20 cellular contexts compared by ENCODE assay signal in the genomic region with DNA sequence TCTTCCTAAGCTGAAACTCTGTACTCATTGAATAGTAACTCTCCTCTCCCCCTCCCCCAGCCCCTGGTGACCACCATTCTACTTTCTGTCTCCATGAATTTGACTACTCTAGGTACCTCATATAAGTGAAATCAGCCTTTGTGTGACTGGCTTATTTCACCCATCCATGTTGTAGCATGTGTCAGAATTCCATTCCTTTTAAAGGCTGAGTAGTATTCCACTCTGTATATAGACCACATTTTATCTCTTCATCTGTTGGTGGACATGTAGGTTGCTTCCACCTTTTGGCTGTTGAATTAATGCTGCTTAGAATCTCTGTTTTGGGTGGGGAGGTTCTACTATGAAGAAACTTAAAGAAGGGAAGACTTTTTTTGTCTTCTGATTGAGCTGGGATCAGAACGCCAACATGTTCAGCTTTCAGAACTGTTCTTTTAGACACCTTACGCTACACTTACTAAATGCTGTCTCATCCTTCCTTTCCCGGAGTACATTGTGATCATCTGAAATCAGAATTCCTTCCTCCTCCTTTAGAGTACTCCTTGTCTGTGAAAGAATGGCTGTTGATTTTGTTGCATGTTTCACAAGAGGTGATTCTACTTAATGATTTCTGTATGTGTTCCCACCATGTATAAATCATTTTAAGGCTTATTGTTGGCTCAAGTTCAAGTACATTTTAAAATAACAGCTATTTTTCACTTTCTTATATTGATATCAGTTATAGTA.
"Had no signal": no experiment of that assay in that cellular context is flagged by ENCODE, and none has a peak within 500 bp of the region (broad histone marks: within the 10 kb centered on the region; RNA-seq: fewer than 3 reads in every experiment).

No MANE protein-coding gene starts in this region.

- H3K27me3 Mint-ChIP-seq: activated CD4-positive, alpha-beta T cell treated with anti-CD3 and anti-CD28 coated beads for 36 hours; activated naive CD4-positive, alpha-beta T cell treated with anti-CD3 and anti-CD28 coated beads, Interleukin-2, amount 10 ng/mL, durations not matched to agents 7 days and 5 days; memory B cell; stimulated activated naive CD8-positive, alpha-beta T cell treated with anti-CD3 and anti-CD28 coated beads, Interleukin-15, amount 100 ng/mL, for 72 hours had no signal

- H3K9me3 Mint-ChIP-seq: activated naive CD4-positive, alpha-beta T cell treated with anti-CD3 and anti-CD28 coated beads, Interleukin-2, amount 10 ng/mL, durations not matched to agents 7 days and 5 days; activated T-cell treated with anti-CD3 and anti-CD28 coated beads, Interleukin-2, amount 50 U/mL, for 72 hours; memory B cell; nephron; stimulated activated naive CD8-positive, alpha-beta T cell treated with anti-CD3 and anti-CD28 coated beads, Interleukin-15, amount 100 ng/mL, for 72 hours; WTC11 had no signal

- H3K27ac Mint-ChIP-seq: activated CD4-positive, alpha-beta T cell treated with anti-CD3 and anti-CD28 coated beads for 36 hours; activated naive CD4-positive, alpha-beta T cell treated with anti-CD3 and anti-CD28 coated beads, Interleukin-2, amount 10 ng/mL, durations not matched to agents 7 days and 5 days; activated T-cell treated with anti-CD3 and anti-CD28 coated beads, Interleukin-2, amount 50 U/mL, for 72 hours; memory B cell; nephron; WTC11 had no signal

- H3K9me3 ChIP-seq: body of pancreas, tibial artery had no signal

- H3K27ac ChIP-seq: body of pancreas, cardiac muscle cell, foreskin keratinocyte, parathyroid adenoma, tibial artery had no signal

- H3K4me1 Mint-ChIP-seq: activated naive CD4-positive, alpha-beta T cell treated with anti-CD3 and anti-CD28 coated beads, Interleukin-2, amount 10 ng/mL, durations not matched to agents 7 days and 5 days; memory B cell; stimulated activated naive CD8-positive, alpha-beta T cell treated with anti-CD3 and anti-CD28 coated beads, Interleukin-15, amount 100 ng/mL, for 72 hours; WTC11 had no signal

- DNase-seq: activated CD4-positive, alpha-beta T cell treated with anti-CD3 and anti-CD28 coated beads for 36 hours; activated CD4-positive, alpha-beta T cell treated with anti-CD3 and anti-CD28 coated beads, Interleukin-2, amount 50 U/mL, for 48 hours; activated CD8-positive, alpha-beta memory T cell treated with anti-CD3 and anti-CD28 coated beads, Interleukin-2, amount 50 U/mL, for 48 hours; activated effector memory CD4-positive, alpha-beta T cell treated with anti-CD3 and anti-CD28 coated beads, Interleukin-2, amount 50 U/mL, for 16 hours; activated naive CD4-positive, alpha-beta T cell treated with anti-CD3 and anti-CD28 coated beads, Interleukin-2, amount 10 ng/mL, durations not matched to agents 7 days and 5 days; activated T-cell treated with anti-CD3 and anti-CD28 coated beads, Interleukin-2, amount 50 U/mL, for 72 hours; body of pancreas; glutamatergic neuron; hypothalamus; stimulated activated CD4-positive, alpha-beta T cell treated with anti-CD3 and anti-CD28 coated beads, Interleukin-4, amount 100 ng/mL, for 24 hours; stimulated activated naive CD8-positive, alpha-beta T cell treated with anti-CD3 and anti-CD28 coated beads, Interleukin-15, amount 100 ng/mL, for 72 hours; T-helper 9 cell; tibial artery had no signal

- H3K27me3 ChIP-seq: body of pancreas, cardiac muscle cell, foreskin keratinocyte, tibial artery had no signal

- H3K4me1 ChIP-seq: body of pancreas, parathyroid adenoma, tibial artery had no signal

- H3K4me3 Mint-ChIP-seq: activated CD4-positive, alpha-beta T cell treated with anti-CD3 and anti-CD28 coated beads for 36 hours; activated naive CD4-positive, alpha-beta T cell treated with anti-CD3 and anti-CD28 coated beads, Interleukin-2, amount 10 ng/mL, durations not matched to agents 7 days and 5 days; activated T-cell treated with anti-CD3 and anti-CD28 coated beads, Interleukin-2, amount 50 U/mL, for 72 hours; memory B cell; nephron; stimulated activated naive CD8-positive, alpha-beta T cell treated with anti-CD3 and anti-CD28 coated beads, Interleukin-15, amount 100 ng/mL, for 72 hours; WTC11 had no signal

- ATAC-seq: activated CD4-positive, alpha-beta T cell treated with anti-CD3 and anti-CD28 coated beads for 36 hours; activated T-cell treated with anti-CD3 and anti-CD28 coated beads, Interleukin-2, amount 50 U/mL, for 72 hours; body of pancreas; foreskin keratinocyte; sciatic nerve; stimulated activated naive CD8-positive, alpha-beta T cell treated with anti-CD3 and anti-CD28 coated beads, Interleukin-15, amount 100 ng/mL, for 72 hours; WTC11 had no signal

- H3K4me3 ChIP-seq: body of pancreas, cardiac muscle cell, tibial artery had no signal
